ENCODE assay signal across 23 cellular contexts in the genomic region with DNA sequence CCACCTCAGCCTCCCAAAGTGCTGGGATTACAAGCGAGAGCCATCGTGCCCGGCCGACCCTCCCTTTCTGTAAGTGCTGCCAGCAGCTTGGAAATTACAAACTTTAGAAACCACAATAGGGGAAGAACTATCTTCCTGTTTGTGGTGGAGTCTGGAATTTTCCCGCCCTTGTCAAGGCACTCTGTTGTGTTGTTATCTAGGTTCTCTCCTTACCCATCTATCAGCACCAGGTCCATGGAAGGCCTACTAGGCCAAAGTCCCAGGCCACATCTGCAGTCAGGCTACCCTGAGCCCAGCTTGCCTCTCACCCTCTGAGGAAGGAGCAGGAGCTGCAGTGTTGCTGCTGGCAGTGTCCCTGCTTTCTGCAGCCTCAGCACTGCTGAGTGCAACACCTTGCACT.
DNase-seq lines count a peak whose midpoint lies in the region; ATAC-seq, FAIRE-seq and TF ChIP-seq lines count a peak whose summit lies in the region.
"Had no signal": no experiment of that assay in that cellular context is flagged by ENCODE, and none has a peak within 500 bp of the region (broad histone marks: within the 10 kb centered on the region; RNA-seq: fewer than 3 reads in every experiment).

No MANE protein-coding gene starts in this region.

- H3K4me1 ChIP-seq in right lobe of liver (no peaks in the 10 kb centered on the region), HepG2 (ENCODE audit: insufficient read depth, low read length) (no peaks in the 10 kb centered on the region), RWPE2 (ENCODE audit: insufficient read depth, poor library complexity, severe bottlenecking) (no peaks in the 10 kb centered on the region)
- H3K4me1 ChIP-seq: adrenal gland, sigmoid colon, transverse colon had no signal

- intact Hi-C loops in right lobe of liver (cut with DNase I) = no loop called here
- intact Hi-C loops in HepG2 (cut with micrococcal nuclease; ENCODE audit: unreplicated experiment) = no loop called here

- TF ChIP-seq RAD21 in HepG2 (CRISPR knock-in tag; IDR thresholded peaks at IDR 0.05) = no peak

- CTCF ChIA-PET in HepG2 (lab: Yijun Ruan, JAX; ENCODE audit: low intra/inter-chr PET ratio, low total read pairs) = no interaction called here

- in situ Hi-C loops in HepG2 (cut with HindIII; ENCODE audit: extremely low pct_ligation_motif_present, low pct_unique_long_range_greater_than_20kb) = no loop called here
- in situ Hi-C loops in brain microvascular endothelial cell (cut with HindIII; ENCODE audit: low pct_ligation_motif_present, low sequenced_read_pairs) = no loop called here

- H3K27ac ChIP-seq in right lobe of liver (no peak overlapping the region), HepG2 (ENCODE audit: extremely low read length, insufficient read depth, low read length) (no peak overlapping the region), RWPE2 (ENCODE audit: poor library complexity, severe bottlenecking) (no peak overlapping the region), brain microvascular endothelial cell (no peak overlapping the region)
- H3K27ac ChIP-seq: adrenal gland, sigmoid colon, transverse colon had no signal

- peak in 3 of 4 donors; percentile 35 to 65 (median 50) for ATAC-seq in right lobe of liver
- ATAC-seq in HepG2 = no peak
- ATAC-seq in RWPE2 (ENCODE audit: low read depth) = 0 out of 3 replicates have a peak, but pooled peaks have one; percentile 14
- ATAC-seq: activated CD8-positive, alpha-beta T cell treated with anti-CD3 and anti-CD28 coated beads, Interleukin-2, amount 10 ng/mL, durations not matched to agents 7 days and 5 days; activated T-helper 17 cell treated with anti-CD3 and anti-CD28 coated beads, Interleukin-2, amount 50 U/mL, for 72 hours; K562 had no signal

- H3K4me3 ChIP-seq in right lobe of liver = no peak overlapping the region
- H3K4me3 ChIP-seq in HepG2 (replicated peaks in 1 of 3; ENCODE audit: insufficient read depth in 1 of 3, low read depth in 2 of 3, low read length in 3 of 3) = no peak overlapping the region
- no peak overlapping the region for H3K4me3 ChIP-seq in RWPE2 (ENCODE audit: severe bottlenecking)
- no peak overlapping the region for H3K4me3 ChIP-seq in brain microvascular endothelial cell (ENCODE audit: low read depth, low read length)
- H3K4me3 ChIP-seq: adrenal gland, K562, sigmoid colon, transverse colon had no signal

- FAIRE-seq in HepG2 (lab: Jason Lieb, UNC) (no peak), urothelium cell line (lab: Jason Lieb, UNC) (no peak)
- FAIRE-seq: G401.6, K562 had no signal

- no TSS peak for BruUV-seq in HepG2 (replicated peaks; lab: Mats Ljungman, UMichigan)

- no peak overlapping the region for H3K4me2 ChIP-seq in HepG2 (ENCODE audit: low read depth, low read length)

- 75% methylated on average over 5 of the region's 5 CpGs for WGBS in right lobe of liver (ENCODE audit: insufficient coverage, low coverage, low lambda C conversion rate, missing lambda C conversion rate)
- WGBS in HepG2 (ENCODE audit: low lambda C conversion rate) = 70% methylated on average over 5 of the region's 5 CpGs

- TF ChIP-seq POLR2A in right lobe of liver (IDR thresholded peaks at IDR 0.05) = no peak
- no peak for TF ChIP-seq POLR2A in HepG2 (IDR thresholded peaks at IDR 0.05; ENCODE audit: insufficient read depth in 1 of 2, low read depth in 2 of 2, low read length in 2 of 2)

- no peak for DNase-seq in right lobe of liver
- DNase-seq in HepG2 (ENCODE audit: low spot score) = no peak
- no peak for DNase-seq in RWPE2 (ENCODE audit: low spot score)
- peak; percentile 23 for DNase-seq in iris pigment epithelial cell (ENCODE audit: low read depth)
- no peak for DNase-seq in brain microvascular endothelial cell
- DNase-seq in LoVo (ENCODE audit: low spot score) = no peak
- DNase-seq in DMS79 (lab: John Stamatoyannopoulos, UW) = no peak
- DNase-seq in urothelium cell line (ENCODE audit: low spot score) = no peak
- DNase-seq: ACHN; activated CD8-positive, alpha-beta T cell treated with anti-CD3 and anti-CD28 coated beads, Interleukin-2, amount 10 ng/mL, durations not matched to agents 7 days and 5 days; CD8-positive, alpha-beta memory T cell; cerebellar nuclear complex; foreskin melanocyte; mesenchymal stem cell; NCI-H1436; sigmoid colon; stimulated activated CD4-positive, alpha-beta T cell treated with anti-CD3 and anti-CD28 coated beads, Interleukin-2, amount 100 ng/mL, for 48 hours; stimulated activated CD8-positive, alpha-beta memory T cell treated with anti-CD3 and anti-CD28 coated beads, Interleukin-4, amount 100 ng/mL, for 48 hours; transverse colon had no signal

- POLR2A ChIA-PET in HepG2 (lab: Yijun Ruan, JAX) = no interaction called here

- no peak overlapping the region for H2AFZ ChIP-seq in HepG2 (ENCODE audit: low read length)

- H3K9ac ChIP-seq in HepG2 (ENCODE audit: insufficient read depth, low read depth, low read length) = no peak overlapping the region

- H3K79me2 ChIP-seq in HepG2 (ENCODE audit: insufficient read depth, low read length) = no peaks in the 10 kb centered on the region

- TF ChIP-seq CTCF in right lobe of liver (IDR thresholded peaks at IDR 0.05) (no peak), HepG2 (CRISPR knock-in tag; IDR thresholded peaks at IDR 0.05) (no peak), RWPE2 (IDR thresholded peaks at IDR 0.05; ENCODE audit: poor library complexity, severe bottlenecking) (no peak), brain microvascular endothelial cell (IDR thresholded peaks at IDR 0.05; ENCODE audit: low read depth, low read length, missing control alignments) (no peak)

- H3K27me3 ChIP-seq in right lobe of liver (no peaks in the 10 kb centered on the region), HepG2 (ENCODE audit: control insufficient read depth in 1 of 2, insufficient read depth in 2 of 2, low read length in 2 of 2) (no peaks in the 10 kb centered on the region), RWPE2 (ENCODE audit: insufficient read depth, poor library complexity, severe bottlenecking) (no peaks in the 10 kb centered on the region), brain microvascular endothelial cell (replicated peaks) (no peaks in the 10 kb centered on the region)
- H3K27me3 ChIP-seq: adrenal gland, sigmoid colon, transverse colon had no signal

- H3K9me3 ChIP-seq in right lobe of liver = no peaks in the 10 kb centered on the region
- H3K9me3 ChIP-seq in HepG2 (ENCODE audit: low read length) = no peaks in the 10 kb centered on the region
- peaks cover 3% of the 10 kb centered on the region for H3K9me3 ChIP-seq in RWPE2 (ENCODE audit: severe bottlenecking)
- H3K9me3 ChIP-seq: adrenal gland, sigmoid colon, transverse colon had no signal

- TF ChIP-seq EP300 in HepG2 (IDR thresholded peaks at IDR 0.05; ENCODE audit: low read depth in 2 of 2, low read length in 2 of 2) (no peak), HepG2 (CRISPR knock-in tag; IDR thresholded peaks at IDR 0.05; ENCODE audit: borderline replicate concordance) (no peak)

- H4K20me1 ChIP-seq in HepG2 (ENCODE audit: insufficient read depth, low read length) = no peaks in the 10 kb centered on the region

- H3K36me3 ChIP-seq in right lobe of liver (no peaks in the 10 kb centered on the region), HepG2 (replicated peaks in 1 of 2; ENCODE audit: control insufficient read depth in 1 of 2, insufficient read depth in 2 of 2, low read length in 2 of 2) (no peaks in the 10 kb centered on the region), RWPE2 (ENCODE audit: low read depth) (no peaks in the 10 kb centered on the region), brain microvascular endothelial cell (replicated peaks) (no peaks in the 10 kb centered on the region)
- H3K36me3 ChIP-seq: adrenal gland, sigmoid colon, transverse colon had no signal

TF ChIP-seq in HepG2, 621 proteins besides CTCF, POLR2A, EP300 and RAD21:
- TF ChIP-seq KMT2A (CRISPR knock-in tag; IDR thresholded peaks at IDR 0.05) (no peak), TAF15 (IDR thresholded peaks at IDR 0.05; ENCODE audit: low read depth, low read length, poor library complexity, severe bottlenecking) (no peak), ZNF678 (CRISPR knock-in tag; IDR thresholded peaks at IDR 0.05) (no peak), IKZF4 (CRISPR knock-in tag; IDR thresholded peaks at IDR 0.05; ENCODE audit: borderline replicate concordance, low read depth, not compliant biosample characterization) (no peak), ZFP62 (CRISPR knock-in tag; IDR thresholded peaks at IDR 0.05) (no peak), ZNF124 (CRISPR knock-in tag; IDR thresholded peaks at IDR 0.05) (no peak)
